Comparison of ENCODE assay signal across 8 cellular contexts in the genomic region with DNA sequence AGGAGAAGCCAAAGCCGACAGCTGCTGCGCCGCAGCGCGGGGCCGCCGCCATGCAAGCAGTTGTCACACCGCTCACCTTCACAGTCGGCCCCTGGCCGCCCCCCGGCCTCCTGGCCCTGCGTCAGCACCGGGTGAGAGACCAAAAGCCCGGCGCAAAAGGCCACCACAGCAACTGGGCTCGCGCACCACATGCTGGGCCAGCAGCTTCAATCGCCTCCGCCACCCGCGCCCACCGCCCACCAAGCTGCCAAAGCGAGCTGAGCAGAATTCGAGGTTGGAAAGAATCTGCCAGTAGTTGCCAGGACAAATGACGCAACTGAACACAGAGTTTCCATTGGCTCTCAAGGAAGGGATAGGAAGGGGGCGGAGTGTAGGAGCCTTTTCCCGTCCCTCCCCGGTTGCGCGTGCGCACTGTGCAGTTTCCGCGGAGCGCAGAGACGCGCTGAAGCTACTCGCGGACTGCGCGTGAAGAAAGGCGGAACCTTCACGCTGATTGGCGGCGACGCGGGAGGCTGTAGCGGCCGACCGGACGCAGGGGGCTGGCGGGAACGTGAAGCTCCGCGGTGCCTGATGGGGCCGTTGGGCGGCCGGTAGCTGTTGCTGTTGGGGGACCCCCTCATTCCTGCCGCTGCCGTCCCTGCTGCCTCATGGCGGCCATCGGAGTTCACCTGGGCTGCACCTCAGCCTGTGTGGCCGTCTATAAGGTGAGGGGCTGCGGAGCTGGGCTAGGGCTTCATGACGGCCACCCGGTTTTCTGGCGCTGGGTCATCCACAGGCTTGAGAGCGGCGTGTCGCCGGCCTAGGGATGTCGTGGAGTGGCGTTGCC. TPM values are rescaled to one million over a fixed set of nuclear protein-coding genes. Genes with fewer than 3 reads are reported as not detected.
DNase-seq lines count a peak whose midpoint lies in the region; ATAC-seq and TF ChIP-seq lines count a peak whose summit lies in the region.

A gene (minus strand): TSS at position 282 of the 826 bp plus-strand sequence. CDS start 91 bp downstream, at position 191.
A gene with protein sequence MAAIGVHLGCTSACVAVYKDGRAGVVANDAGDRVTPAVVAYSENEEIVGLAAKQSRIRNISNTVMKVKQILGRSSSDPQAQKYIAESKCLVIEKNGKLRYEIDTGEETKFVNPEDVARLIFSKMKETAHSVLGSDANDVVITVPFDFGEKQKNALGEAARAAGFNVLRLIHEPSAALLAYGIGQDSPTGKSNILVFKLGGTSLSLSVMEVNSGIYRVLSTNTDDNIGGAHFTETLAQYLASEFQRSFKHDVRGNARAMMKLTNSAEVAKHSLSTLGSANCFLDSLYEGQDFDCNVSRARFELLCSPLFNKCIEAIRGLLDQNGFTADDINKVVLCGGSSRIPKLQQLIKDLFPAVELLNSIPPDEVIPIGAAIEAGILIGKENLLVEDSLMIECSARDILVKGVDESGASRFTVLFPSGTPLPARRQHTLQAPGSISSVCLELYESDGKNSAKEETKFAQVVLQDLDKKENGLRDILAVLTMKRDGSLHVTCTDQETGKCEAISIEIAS (plus strand): TSS at position 551 of the 826 bp plus-strand sequence. CDS start 97 bp downstream, at position 648.
A gene with protein sequence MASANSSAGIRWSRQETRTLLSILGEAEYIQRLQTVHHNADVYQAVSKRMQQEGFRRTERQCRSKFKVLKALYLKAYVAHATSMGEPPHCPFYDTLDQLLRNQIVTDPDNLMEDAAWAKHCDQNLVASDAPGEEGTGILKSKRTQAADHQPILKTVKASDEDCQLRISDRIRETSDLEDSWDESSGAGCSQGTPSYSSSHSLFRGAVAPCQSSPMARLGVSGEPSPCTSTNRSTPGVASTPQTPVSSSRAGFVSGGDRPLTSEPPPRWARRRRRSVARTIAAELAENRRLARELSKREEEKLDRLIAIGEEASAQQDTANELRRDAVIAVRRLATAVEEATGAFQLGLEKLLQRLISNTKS (plus strand): TSS at position 551 of the 826 bp plus-strand sequence. CDS start 3,979 bp downstream, outside the sequence.

- H3K4me3 Mint-ChIP-seq in activated T-helper 17 cell treated with anti-CD3 and anti-CD28 coated beads, Interleukin-2, amount 50 U/mL, for 72 hours = peak within 1 kb of the TSS; percentile 79
- peak within 1 kb of the TSS; percentile 95 to 99 (median 98) for H3K4me3 Mint-ChIP-seq in naive B cell
- H3K4me3 Mint-ChIP-seq in stimulated activated memory B cell treated with anti-CD40 and anti-IgM and Interleukin-4, amounts not matched to agents 10 μg/mL and 1 μg/mL and 100 μg/mL, for 72 hours = peak within 1 kb of the TSS; percentile 98

- CTCF ChIA-PET in RWPE1 (lab: Yijun Ruan, JAX) = interaction anchor here (0.6 to 1.9 kb wide), 3 partner anchors 15 to 268 kb away, joined by 3 to 6 read pairs (median 6); no protein-coding TSS in a partner anchor

- peak within 1 kb of the TSS; percentile 93 for H3K27ac Mint-ChIP-seq in activated T-helper 17 cell treated with anti-CD3 and anti-CD28 coated beads, Interleukin-2, amount 50 U/mL, for 72 hours
- H3K27ac Mint-ChIP-seq in naive B cell = peak within 1 kb of the TSS; percentile 95 to 98 (median 98)
- peak within 1 kb of the TSS; percentile 97 for H3K27ac Mint-ChIP-seq in stimulated activated memory B cell treated with anti-CD40 and anti-IgM and Interleukin-4, amounts not matched to agents 10 μg/mL and 1 μg/mL and 100 μg/mL, for 72 hours

- peak; percentile 99 for DNase-seq in Daoy (ENCODE audit: low read depth)
- DNase-seq in GOT3 (lab: John Stamatoyannopoulos, UW) = peak; percentile 95
- DNase-seq in LNCaP clone FGC (ENCODE audit: low read depth) = peak; percentile 98
- DNase-seq in RWPE1 (ENCODE audit: low spot score) = peak; percentile 98
- peak; percentile 99 for DNase-seq in fibroblast of gingiva (ENCODE audit: low read depth)
- DNase-seq in naive B cell = peak; percentile 99

- H3K4me3 ChIP-seq in LNCaP clone FGC (ENCODE audit: low read depth, low read length) = peak within 1 kb of the TSS; percentile 95

- no peaks in the 10 kb centered on the region for H3K9me3 Mint-ChIP-seq in activated T-helper 17 cell treated with anti-CD3 and anti-CD28 coated beads, Interleukin-2, amount 50 U/mL, for 72 hours
- H3K9me3 Mint-ChIP-seq in naive B cell = no peaks in the 10 kb centered on the region
- no peaks in the 10 kb centered on the region for H3K9me3 Mint-ChIP-seq in stimulated activated memory B cell treated with anti-CD40 and anti-IgM and Interleukin-4, amounts not matched to agents 10 μg/mL and 1 μg/mL and 100 μg/mL, for 72 hours

- H3K36me3 Mint-ChIP-seq in activated T-helper 17 cell treated with anti-CD3 and anti-CD28 coated beads, Interleukin-2, amount 50 U/mL, for 72 hours (ENCODE audit: low read depth) = peaks cover 48% of the 10 kb centered on the region
- no peaks in the 10 kb centered on the region for H3K36me3 Mint-ChIP-seq in naive B cell
- peaks cover 12% of the 10 kb centered on the region for H3K36me3 Mint-ChIP-seq in stimulated activated memory B cell treated with anti-CD40 and anti-IgM and Interleukin-4, amounts not matched to agents 10 μg/mL and 1 μg/mL and 100 μg/mL, for 72 hours

- H3K4me1 Mint-ChIP-seq in activated T-helper 17 cell treated with anti-CD3 and anti-CD28 coated beads, Interleukin-2, amount 50 U/mL, for 72 hours = peaks cover 14% of the 10 kb centered on the region
- peaks cover 16 to 27% (median 19%) of the 10 kb centered on the region in 3 donors for H3K4me1 Mint-ChIP-seq in naive B cell
- peaks cover 16% of the 10 kb centered on the region for H3K4me1 Mint-ChIP-seq in stimulated activated memory B cell treated with anti-CD40 and anti-IgM and Interleukin-4, amounts not matched to agents 10 μg/mL and 1 μg/mL and 100 μg/mL, for 72 hours

- no peaks in the 10 kb centered on the region for H3K27me3 Mint-ChIP-seq in activated T-helper 17 cell treated with anti-CD3 and anti-CD28 coated beads, Interleukin-2, amount 50 U/mL, for 72 hours
- no peaks in the 10 kb centered on the region for H3K27me3 Mint-ChIP-seq in naive B cell
- H3K27me3 Mint-ChIP-seq in stimulated activated memory B cell treated with anti-CD40 and anti-IgM and Interleukin-4, amounts not matched to agents 10 μg/mL and 1 μg/mL and 100 μg/mL, for 72 hours = no peaks in the 10 kb centered on the region

- TF ChIP-seq CTCF in LNCaP clone FGC (IDR thresholded peaks at IDR 0.05; ENCODE audit: control insufficient read depth, extremely low read depth, insufficient read depth) (no peak), RWPE1 (conservative IDR thresholded peaks at IDR 0.05; ENCODE audit: low read depth) (no peak)

- POLR2A ChIA-PET in RWPE1 (lab: Yijun Ruan, JAX; ENCODE audit: low non-redundant PET) = no interaction called here

- peak within 1 kb of the TSS; percentile 87 for H3K27ac ChIP-seq in RWPE1

- peak; percentile 96 for ATAC-seq in activated T-helper 17 cell treated with anti-CD3 and anti-CD28 coated beads, Interleukin-2, amount 50 U/mL, for 72 hours (replicated peaks)
- ATAC-seq in naive B cell (ENCODE audit: low read depth in 2 of 2) = peak; percentile 88 to 89
- peak; percentile 97 for ATAC-seq in stimulated activated memory B cell treated with anti-CD40 and anti-IgM and Interleukin-4, amounts not matched to agents 10 μg/mL and 1 μg/mL and 100 μg/mL, for 72 hours

RNA-seq across cellular contexts. Expression of the first gene that starts in this region (rescaled TPM):
- not detected in 2 replicates for total RNA-seq in Daoy (2014; rRNA removed; shearing (Covaris generic))
- total RNA-seq in activated T-helper 17 cell treated with anti-CD3 and anti-CD28 coated beads, Interleukin-2, amount 50 U/mL, for 72 hours = 1 to 10 TPM in 1 of 2 donors, under 1 TPM in 1; 0.58 to 1.5 TPM
- 1 to 10 TPM; 1.1 to 2.7 (median 1.9) TPM for polyA plus RNA-seq in naive B cell (ENCODE audit: low read depth in 6 of 6)

RNA-seq across cellular contexts. Expression of the second gene that starts in this region (rescaled TPM):
- total RNA-seq in Daoy (2014; rRNA removed; shearing (Covaris generic)) = 39.9 and 51.2 TPM in 2 replicates
- 10 to 100 TPM; 23.3 to 40.9 TPM for total RNA-seq in activated T-helper 17 cell treated with anti-CD3 and anti-CD28 coated beads, Interleukin-2, amount 50 U/mL, for 72 hours
- polyA plus RNA-seq in naive B cell (ENCODE audit: low read depth in 6 of 6) = 10 to 100 TPM; 14.8 to 23.3 (median 19.8) TPM

RNA-seq across cellular contexts. Expression of the third gene that starts in this region (rescaled TPM):
- total RNA-seq in Daoy (2014; rRNA removed; shearing (Covaris generic)) = 14.4 and 14.7 TPM in 2 replicates
- 10 to 100 TPM; 15.7 to 23.4 TPM for total RNA-seq in activated T-helper 17 cell treated with anti-CD3 and anti-CD28 coated beads, Interleukin-2, amount 50 U/mL, for 72 hours
- polyA plus RNA-seq in naive B cell (ENCODE audit: low read depth in 6 of 6) = 10 to 100 TPM in 2 of 6 donors, 1 to 10 TPM in 4; 6.4 to 19.6 (median 9.3) TPM

Comparison
In these comparisons a context has a peak if more than half of its experiments do, and no peak if none do; other contexts are left out.
1. Peak in every context shown above with its lines: DNase-seq, ATAC-seq, H3K4me3 ChIP-seq and H3K27ac ChIP-seq.